Comparison of ENCODE assay signal across 1 cellular context in the genomic region with DNA sequence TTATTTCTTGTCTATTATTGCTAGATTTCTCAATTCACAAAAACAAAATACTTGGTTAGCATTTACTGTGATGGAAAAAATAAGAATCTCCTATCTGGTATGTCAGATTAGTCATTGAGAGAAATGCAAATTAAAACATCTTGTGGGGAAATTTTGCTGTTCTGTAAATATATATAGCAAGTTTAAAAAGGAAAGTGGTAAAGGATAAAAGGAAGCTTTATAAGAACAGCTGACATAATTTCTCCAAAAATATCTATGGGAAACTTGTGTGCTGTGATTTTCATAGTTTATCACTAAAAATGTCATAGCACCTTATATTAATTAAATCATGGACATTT.
A peak's percentile ranks its signal among the peaks of the same experiment; 100 is the strongest.
TF ChIP-seq lines count a peak whose summit lies in the region.

No MANE protein-coding gene starts in this region.

TF ChIP-seq in GM12878, 131 proteins besides CTCF, POLR2A, EP300 and RAD21 (continued from another document):
- TF ChIP-seq HCFC1 (IDR thresholded peaks at IDR 0.05; ENCODE audit: low read length): no peak
- TF ChIP-seq MEF2A (IDR thresholded peaks at IDR 0.05; ENCODE audit: insufficient read depth, low read depth, low read length): peak; percentile 98
- TF ChIP-seq BHLHE40 (IDR thresholded peaks at IDR 0.05; ENCODE audit: borderline replicate concordance in 1 of 2, low read depth in 2 of 2, low read length in 1 of 2): 0 out of 4 replicates have a peak, but pooled peaks of 1 of the 2 experiments have one; percentile 13
- TF ChIP-seq YBX1 (IDR thresholded peaks at IDR 0.05): no peak
- peak; percentile 65 for TF ChIP-seq MEF2B (IDR thresholded peaks at IDR 0.05; ENCODE audit: partially characterized antibody, poor library complexity, severe bottlenecking)
- TF ChIP-seq ZNF217 (IDR thresholded peaks at IDR 0.05): no peak
- TF ChIP-seq CBX5 (IDR thresholded peaks at IDR 0.05; ENCODE audit: low read depth): 0 out of 2 replicates have a peak, but pooled peaks have one; percentile 45
- peak; percentile 20 to 38; a peak in 2 of 4 replicates for TF ChIP-seq IKZF2 (IDR thresholded peaks at IDR 0.05)
- TF ChIP-seq IRF4 (IDR thresholded peaks at IDR 0.05; ENCODE audit: low read depth, low read length): no peak
- no peak for TF ChIP-seq SP1 (IDR thresholded peaks at IDR 0.05; ENCODE audit: low read depth, low read length)
- no peak for TF ChIP-seq BRCA1 (IDR thresholded peaks at IDR 0.05; ENCODE audit: low read depth, low read length)
- no peak for TF ChIP-seq RELA (IDR thresholded peaks at IDR 0.05; ENCODE audit: borderline replicate concordance, partially characterized antibody)
- TF ChIP-seq, protein P1, sequence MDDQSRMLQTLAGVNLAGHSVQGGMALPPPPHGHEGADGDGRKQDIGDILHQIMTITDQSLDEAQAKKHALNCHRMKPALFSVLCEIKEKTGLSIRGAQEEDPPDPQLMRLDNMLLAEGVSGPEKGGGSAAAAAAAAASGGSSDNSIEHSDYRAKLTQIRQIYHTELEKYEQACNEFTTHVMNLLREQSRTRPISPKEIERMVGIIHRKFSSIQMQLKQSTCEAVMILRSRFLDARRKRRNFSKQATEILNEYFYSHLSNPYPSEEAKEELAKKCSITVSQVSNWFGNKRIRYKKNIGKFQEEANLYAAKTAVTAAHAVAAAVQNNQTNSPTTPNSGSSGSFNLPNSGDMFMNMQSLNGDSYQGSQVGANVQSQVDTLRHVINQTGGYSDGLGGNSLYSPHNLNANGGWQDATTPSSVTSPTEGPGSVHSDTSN (IDR thresholded peaks at IDR 0.05; ENCODE audit: insufficient replicate concordance, low read depth, low read length): no peak
- no peak for TF ChIP-seq LARP7 (IDR thresholded peaks at IDR 0.05)
- TF ChIP-seq, protein P2, sequence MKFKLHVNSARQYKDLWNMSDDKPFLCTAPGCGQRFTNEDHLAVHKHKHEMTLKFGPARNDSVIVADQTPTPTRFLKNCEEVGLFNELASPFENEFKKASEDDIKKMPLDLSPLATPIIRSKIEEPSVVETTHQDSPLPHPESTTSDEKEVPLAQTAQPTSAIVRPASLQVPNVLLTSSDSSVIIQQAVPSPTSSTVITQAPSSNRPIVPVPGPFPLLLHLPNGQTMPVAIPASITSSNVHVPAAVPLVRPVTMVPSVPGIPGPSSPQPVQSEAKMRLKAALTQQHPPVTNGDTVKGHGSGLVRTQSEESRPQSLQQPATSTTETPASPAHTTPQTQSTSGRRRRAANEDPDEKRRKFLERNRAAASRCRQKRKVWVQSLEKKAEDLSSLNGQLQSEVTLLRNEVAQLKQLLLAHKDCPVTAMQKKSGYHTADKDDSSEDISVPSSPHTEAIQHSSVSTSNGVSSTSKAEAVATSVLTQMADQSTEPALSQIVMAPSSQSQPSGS (IDR thresholded peaks at IDR 0.05; ENCODE audit: low read length): peak; percentile 94
- no peak for TF ChIP-seq CREM (IDR thresholded peaks at IDR 0.05; ENCODE audit: low read depth)
- no peak for TF ChIP-seq CREB1 (IDR thresholded peaks at IDR 0.05; ENCODE audit: low read depth)
- TF ChIP-seq NR2C2 (IDR thresholded peaks at IDR 0.05; ENCODE audit: borderline replicate concordance, control insufficient read depth, insufficient read length, low read depth): no peak
- no peak for TF ChIP-seq STAT3 (IDR thresholded peaks at IDR 0.05; ENCODE audit: low read depth, low read length)
- TF ChIP-seq MTA2 (IDR thresholded peaks at IDR 0.05; ENCODE audit: low read depth): 0 out of 2 replicates have a peak, but pooled peaks have one; percentile 24
- TF ChIP-seq KLF5 (IDR thresholded peaks at IDR 0.05; ENCODE audit: partially characterized antibody): no peak
- TF ChIP-seq, protein P3, sequence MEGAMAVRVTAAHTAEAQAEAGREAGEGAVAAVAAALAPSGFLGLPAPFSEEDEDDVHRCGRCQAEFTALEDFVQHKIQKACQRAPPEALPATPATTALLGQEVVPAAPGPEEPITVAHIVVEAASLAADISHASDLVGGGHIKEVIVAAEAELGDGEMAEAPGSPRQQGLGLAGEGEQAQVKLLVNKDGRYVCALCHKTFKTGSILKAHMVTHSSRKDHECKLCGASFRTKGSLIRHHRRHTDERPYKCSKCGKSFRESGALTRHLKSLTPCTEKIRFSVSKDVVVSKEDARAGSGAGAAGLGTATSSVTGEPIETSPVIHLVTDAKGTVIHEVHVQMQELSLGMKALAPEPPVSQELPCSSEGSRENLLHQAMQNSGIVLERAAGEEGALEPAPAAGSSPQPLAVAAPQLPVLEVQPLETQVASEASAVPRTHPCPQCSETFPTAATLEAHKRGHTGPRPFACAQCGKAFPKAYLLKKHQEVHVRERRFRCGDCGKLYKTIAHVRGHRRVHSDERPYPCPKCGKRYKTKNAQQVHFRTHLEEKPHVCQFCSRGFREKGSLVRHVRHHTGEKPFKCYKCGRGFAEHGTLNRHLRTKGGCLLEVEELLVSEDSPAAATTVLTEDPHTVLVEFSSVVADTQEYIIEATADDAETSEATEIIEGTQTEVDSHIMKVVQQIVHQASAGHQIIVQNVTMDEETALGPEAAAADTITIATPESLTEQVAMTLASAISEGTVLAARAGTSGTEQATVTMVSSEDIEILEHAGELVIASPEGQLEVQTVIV (IDR thresholded peaks at IDR 0.05; ENCODE audit: borderline replicate concordance, partially characterized antibody): no peak
- TF ChIP-seq BACH1 (IDR thresholded peaks at IDR 0.05; ENCODE audit: borderline replicate concordance): no peak
- TF ChIP-seq, protein P4, sequence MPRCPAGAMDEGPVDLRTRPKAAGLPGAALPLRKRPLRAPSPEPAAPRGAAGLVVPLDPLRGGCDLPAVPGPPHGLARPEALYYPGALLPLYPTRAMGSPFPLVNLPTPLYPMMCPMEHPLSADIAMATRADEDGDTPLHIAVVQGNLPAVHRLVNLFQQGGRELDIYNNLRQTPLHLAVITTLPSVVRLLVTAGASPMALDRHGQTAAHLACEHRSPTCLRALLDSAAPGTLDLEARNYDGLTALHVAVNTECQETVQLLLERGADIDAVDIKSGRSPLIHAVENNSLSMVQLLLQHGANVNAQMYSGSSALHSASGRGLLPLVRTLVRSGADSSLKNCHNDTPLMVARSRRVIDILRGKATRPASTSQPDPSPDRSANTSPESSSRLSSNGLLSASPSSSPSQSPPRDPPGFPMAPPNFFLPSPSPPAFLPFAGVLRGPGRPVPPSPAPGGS (IDR thresholded peaks at IDR 0.05; ENCODE audit: borderline replicate concordance, insufficient read depth, low read depth, low read length, poor library complexity, severe bottlenecking): no peak
